2 cellular contexts compared by ENCODE assay signal in the genomic region with DNA sequence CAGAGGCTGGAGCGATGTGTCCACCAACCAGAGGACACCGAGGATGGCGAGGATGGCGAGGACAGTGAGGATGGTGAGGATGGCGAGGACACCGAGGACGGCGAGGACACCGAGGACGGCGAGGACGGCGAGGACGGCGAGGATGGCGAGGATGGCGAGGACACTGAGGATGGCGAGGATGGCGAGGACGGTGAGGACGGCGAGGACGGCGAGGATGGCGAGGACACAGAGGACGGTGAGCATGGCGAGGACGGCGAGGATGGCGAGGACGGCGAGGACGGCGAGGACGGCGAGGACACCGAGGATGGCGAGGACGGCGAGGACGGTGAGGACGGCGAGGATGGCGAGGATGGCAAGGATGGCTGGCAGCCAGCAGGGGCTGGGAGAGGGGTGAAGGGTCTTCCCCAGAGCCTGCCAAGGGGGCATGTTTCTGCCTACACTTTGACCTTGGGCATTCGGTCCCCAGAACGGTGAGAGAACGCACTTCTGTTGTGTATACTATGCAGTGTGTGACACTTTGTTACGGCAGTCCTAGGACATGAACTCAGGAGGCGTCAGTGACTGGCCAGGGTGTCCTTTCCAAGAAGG.
A peak's percentile ranks its signal among the peaks of the same experiment; 100 is the strongest.
TF ChIP-seq lines count a peak whose summit lies in the region.

No MANE protein-coding gene starts in this region.

TF ChIP-seq in H1, 55 proteins besides CTCF, POLR2A, EP300 and RAD21:
- TF ChIP-seq SRF (IDR thresholded peaks at IDR 0.05; ENCODE audit: low read depth, low read length) (no peak), SIRT6 (IDR thresholded peaks at IDR 0.05; ENCODE audit: low read length) (no peak), RXRA (IDR thresholded peaks at IDR 0.05; ENCODE audit: insufficient read depth, low read depth, low read length) (no peak)
- TF ChIP-seq, protein P1, sequence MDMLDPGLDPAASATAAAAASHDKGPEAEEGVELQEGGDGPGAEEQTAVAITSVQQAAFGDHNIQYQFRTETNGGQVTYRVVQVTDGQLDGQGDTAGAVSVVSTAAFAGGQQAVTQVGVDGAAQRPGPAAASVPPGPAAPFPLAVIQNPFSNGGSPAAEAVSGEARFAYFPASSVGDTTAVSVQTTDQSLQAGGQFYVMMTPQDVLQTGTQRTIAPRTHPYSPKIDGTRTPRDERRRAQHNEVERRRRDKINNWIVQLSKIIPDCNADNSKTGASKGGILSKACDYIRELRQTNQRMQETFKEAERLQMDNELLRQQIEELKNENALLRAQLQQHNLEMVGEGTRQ (IDR thresholded peaks at IDR 0.05; ENCODE audit: low read length) = no peak

TF ChIP-seq in HepG2, 621 proteins besides CTCF, POLR2A, EP300 and RAD21:
- TF ChIP-seq ZNF343 (CRISPR knock-in tag; IDR thresholded peaks at IDR 0.05) (no peak), HNRNPL (IDR thresholded peaks at IDR 0.05; ENCODE audit: low read depth, low read length) (peak; percentile 59; the same call in 1 of the 2 replicates), KDM4B (CRISPR knock-in tag; IDR thresholded peaks at IDR 0.05) (no peak), ZBTB4 (CRISPR knock-in tag; IDR thresholded peaks at IDR 0.05; ENCODE audit: borderline replicate concordance) (no peak), TAF1 (CRISPR knock-in tag; IDR thresholded peaks at IDR 0.05) (no peak)
